8 cellular contexts compared by ENCODE assay signal in the genomic region with DNA sequence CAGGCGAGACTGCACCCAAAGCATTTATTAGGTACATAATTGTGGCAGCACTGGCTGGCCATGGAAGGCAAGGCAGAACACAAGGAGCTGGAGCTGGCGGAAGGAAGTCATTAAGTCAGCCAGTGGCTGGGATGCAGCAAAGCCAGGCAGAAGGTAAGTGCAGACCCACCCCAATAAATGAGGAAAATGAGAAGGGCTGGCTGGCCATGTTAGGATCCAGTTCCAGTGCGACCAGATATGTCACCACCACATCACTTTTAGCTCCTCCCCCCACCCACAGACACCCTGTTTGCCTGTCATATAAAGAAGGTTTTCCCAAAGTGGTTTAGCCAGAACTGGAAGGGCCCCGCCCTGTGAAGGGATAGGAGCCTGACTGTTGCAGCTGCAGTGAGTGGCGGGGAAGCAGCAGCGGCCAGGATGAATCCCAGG. TPM values are rescaled to one million over a fixed set of nuclear protein-coding genes. Genes with fewer than 3 reads are reported as not detected.
A peak's percentile ranks its signal among the peaks of the same experiment; 100 is the strongest.
DNase-seq lines count a peak whose midpoint lies in the region; ATAC-seq, FAIRE-seq and TF ChIP-seq lines count a peak whose summit lies in the region.

A gene (plus strand): TSS at position 328 of the 429 bp plus-strand sequence. CDS start 7,153 bp downstream, outside the sequence.

- H3K36me3 ChIP-seq in SK-N-SH (replicated peaks in 1 of 2; ENCODE audit: control insufficient read depth in 1 of 2, insufficient read depth in 2 of 2, low read length in 1 of 2) (no peaks in the 10 kb centered on the region), keratinocyte (ENCODE audit: control insufficient read depth in 2 of 2, extremely low read depth in 1 of 2, insufficient read depth in 2 of 2, low read length in 2 of 2) (peaks cover 0 to 3% of the 10 kb centered on the region in 2 experiments), HAP-1 (replicated peaks) (no peaks in the 10 kb centered on the region)

- CTCF ChIA-PET in SK-N-SH (lab: Yijun Ruan, JAX): interaction anchor here (1.0 to 4.2 kb wide), 2 partner anchors 18 to 64 kb away, joined by 3 to 24 read pairs; a partner anchor contains a TSS

- no peak for DNase-seq in SK-N-SH
- DNase-seq in activated naive CD4-positive, alpha-beta T cell treated with anti-CD3 and anti-CD28 coated beads, Interleukin-2, amount 50 U/mL, for 72 hours (ENCODE audit: low spot score in 2 of 2): no peak
- DNase-seq in keratinocyte (ENCODE audit: low read depth, low spot score): no peak
- no peak for DNase-seq in NCI-H1048 (lab: John Stamatoyannopoulos, UW)
- DNase-seq in DMS114 treated with DMSO at 0.1 percent for 48 hours (lab: John Stamatoyannopoulos, UW; ENCODE audit: unreplicated experiment): no peak
- no peak for DNase-seq in HAP-1 (ENCODE audit: low spot score in 2 of 2)

- peaks cover 5% of the 10 kb centered on the region for H3K9me1 ChIP-seq in keratinocyte (ENCODE audit: control insufficient read depth, extremely low read depth, insufficient read depth, low read length)

- TF ChIP-seq CTCF in SK-N-SH (IDR thresholded peaks at IDR 0.05) (no peak), keratinocyte (optimal IDR thresholded peaks at IDR 0.05 in 1 of 3, IDR thresholded peaks at IDR 0.05 in 1 of 3, conservative IDR thresholded peaks at IDR 0.05 in 1 of 3; ENCODE audit: extremely low read depth in 1 of 3, insufficient read depth in 2 of 3, low read length in 3 of 3) (no peak), subcutaneous adipose tissue (IDR thresholded peaks at IDR 0.05; ENCODE audit: low read depth) (no peak)

- dilution Hi-C loops in keratinocyte (cut with MboI; ENCODE audit: extremely low pct_ligation_motif_present, low sequenced_read_pairs): no loop called here

- H4K20me1 ChIP-seq in SK-N-SH (ENCODE audit: insufficient read depth): peaks cover 2% of the 10 kb centered on the region; the same call in 1 of the 2 replicates
- H4K20me1 ChIP-seq in keratinocyte (ENCODE audit: control insufficient read depth, extremely low read depth, insufficient read depth, low read length): no peaks in the 10 kb centered on the region

- no peak for FAIRE-seq in keratinocyte (lab: Jason Lieb, UNC)

- H3K9ac ChIP-seq in SK-N-SH: peak within 1 kb of the TSS; percentile 36; the same call in 1 of the 2 replicates
- peak within 1 kb of the TSS; percentile 34 for H3K9ac ChIP-seq in keratinocyte (ENCODE audit: control insufficient read depth, extremely low read depth, insufficient read depth, low read length)

- H2AFZ ChIP-seq in SK-N-SH (ENCODE audit: low read depth) (peak within 1 kb of the TSS; percentile 45), keratinocyte (ENCODE audit: control insufficient read depth, low read length) (no peak within 1 kb of the TSS)

- no peaks in the 10 kb centered on the region for H3K27me3 ChIP-seq in SK-N-SH (ENCODE audit: insufficient read depth)
- no peaks in the 10 kb centered on the region for H3K27me3 ChIP-seq in keratinocyte (ENCODE audit: control insufficient read depth, extremely low read depth, insufficient read depth, low read length)
- no peaks in the 10 kb centered on the region for H3K27me3 ChIP-seq in HAP-1 (ENCODE audit: low read depth)

- H3K9me3 ChIP-seq in SK-N-SH (no peaks in the 10 kb centered on the region), keratinocyte (ENCODE audit: control insufficient read depth, low read depth, low read length) (no peaks in the 10 kb centered on the region), HAP-1 (no peaks in the 10 kb centered on the region)

- H3K79me2 ChIP-seq in SK-N-SH (ENCODE audit: insufficient read depth): peaks cover 32% of the 10 kb centered on the region
- H3K79me2 ChIP-seq in keratinocyte (ENCODE audit: control insufficient read depth, insufficient read depth, low read length): peaks cover 25% of the 10 kb centered on the region

- H3K4me2 ChIP-seq in SK-N-SH (peak within 1 kb of the TSS; percentile 77), keratinocyte (ENCODE audit: control insufficient read depth, extremely low read depth, insufficient read depth, low read depth, low read length) (peak within 1 kb of the TSS; percentile 85)

- no peak within 1 kb of the TSS for H3K4me3 ChIP-seq in SK-N-SH (ENCODE audit: low read depth in 2 of 2, low read length in 1 of 2)
- peak within 1 kb of the TSS in 2 of 3 experiments; percentile 35 to 47 for H3K4me3 ChIP-seq in keratinocyte (ENCODE audit: control insufficient read depth in 2 of 3, extremely low read depth in 1 of 3, insufficient read depth in 2 of 3, low read depth in 1 of 3, low read length in 3 of 3)
- no peak within 1 kb of the TSS for H3K4me3 ChIP-seq in HAP-1

- peaks cover 43 to 53% of the 10 kb centered on the region in 2 donors for H3K36me3 Mint-ChIP-seq in activated naive CD4-positive, alpha-beta T cell treated with anti-CD3 and anti-CD28 coated beads, Interleukin-2, amount 50 U/mL, for 72 hours

- in situ Hi-C loops in HAP-1 (cut with MboI; ENCODE audit: low sequenced_read_pairs): no loop called here

- peaks cover 22% of the 10 kb centered on the region for H3F3A ChIP-seq in SK-N-SH (replicated peaks; ENCODE audit: insufficient read depth)

- no peak for ATAC-seq in SK-N-SH treated with all-trans-retinoic acid at 6 μM for 48 hours
- ATAC-seq in activated naive CD4-positive, alpha-beta T cell treated with anti-CD3 and anti-CD28 coated beads, Interleukin-2, amount 50 U/mL, for 72 hours: no peak

- TF ChIP-seq EP300 in SK-N-SH (IDR thresholded peaks at IDR 0.05; ENCODE audit: borderline replicate concordance in 1 of 2, low read depth in 1 of 2, low read length in 1 of 2): no peak

- no peak for TF ChIP-seq RAD21 in SK-N-SH (IDR thresholded peaks at IDR 0.05; ENCODE audit: low read length)

- H3K4me1 ChIP-seq in SK-N-SH (ENCODE audit: control insufficient read depth in 1 of 2, insufficient read depth in 2 of 2, low read depth in 1 of 2, low read length in 1 of 2) (peaks cover 21 to 28% of the 10 kb centered on the region in 2 experiments; a peak in 2 of 4 replicates), keratinocyte (ENCODE audit: control insufficient read depth, extremely low read depth, insufficient read depth, low read length) (peaks cover 53% of the 10 kb centered on the region), HAP-1 (peaks cover 39% of the 10 kb centered on the region)

- H3K9me3 Mint-ChIP-seq in activated naive CD4-positive, alpha-beta T cell treated with anti-CD3 and anti-CD28 coated beads, Interleukin-2, amount 50 U/mL, for 72 hours: no peaks in the 10 kb centered on the region

- peak within 1 kb of the TSS; percentile 99 to 100 for H3K27ac Mint-ChIP-seq in activated naive CD4-positive, alpha-beta T cell treated with anti-CD3 and anti-CD28 coated beads, Interleukin-2, amount 50 U/mL, for 72 hours

- 98% methylated on average over 6 of the region's 6 CpGs for WGBS in SK-N-SH (ENCODE audit: low lambda C conversion rate)

- no peaks in the 10 kb centered on the region for H3K9me2 ChIP-seq in SK-N-SH

- POLR2A ChIA-PET in SK-N-SH (lab: Yijun Ruan, JAX): no interaction called here

- peak within 1 kb of the TSS; percentile 36 to 81; a peak in 3 of 4 replicates for H3K27ac ChIP-seq in SK-N-SH (ENCODE audit: low read depth in 2 of 2, low read length in 1 of 2)
- H3K27ac ChIP-seq in keratinocyte (ENCODE audit: control insufficient read depth, insufficient read depth, low read length): peak within 1 kb of the TSS; percentile 92

TF ChIP-seq in SK-N-SH, 30 proteins besides CTCF, POLR2A, EP300 and RAD21 (continues in another document):
- TF ChIP-seq FOSL2 (IDR thresholded peaks at IDR 0.05; ENCODE audit: borderline replicate concordance, low read depth): no peak
- TF ChIP-seq SMC3 (IDR thresholded peaks at IDR 0.05; ENCODE audit: low read depth, low read length): no peak
- TF ChIP-seq TAF1 (IDR thresholded peaks at IDR 0.05; ENCODE audit: borderline replicate concordance, low read depth, low read length): no peak
- TF ChIP-seq, protein P1, sequence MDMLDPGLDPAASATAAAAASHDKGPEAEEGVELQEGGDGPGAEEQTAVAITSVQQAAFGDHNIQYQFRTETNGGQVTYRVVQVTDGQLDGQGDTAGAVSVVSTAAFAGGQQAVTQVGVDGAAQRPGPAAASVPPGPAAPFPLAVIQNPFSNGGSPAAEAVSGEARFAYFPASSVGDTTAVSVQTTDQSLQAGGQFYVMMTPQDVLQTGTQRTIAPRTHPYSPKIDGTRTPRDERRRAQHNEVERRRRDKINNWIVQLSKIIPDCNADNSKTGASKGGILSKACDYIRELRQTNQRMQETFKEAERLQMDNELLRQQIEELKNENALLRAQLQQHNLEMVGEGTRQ (IDR thresholded peaks at IDR 0.05; ENCODE audit: borderline replicate concordance, low read depth, low read length): no peak

RNA-seq across cellular contexts. Expression of the gene that starts here (rescaled TPM):
- polyA plus RNA-seq in SK-N-SH (2012; rRNA removed) (33.5 and 40.8 TPM in 2 replicates), keratinocyte (22.8 to 36.5 TPM (median 34.7 TPM) in 3 replicates)
- polyA plus RNA-seq in SK-N-SH (2012; cell fraction: cytosol; rRNA removed): 15.4 and 29.8 TPM in 2 replicates
- polyA plus RNA-seq in SK-N-SH (2012; cell fraction: nucleus; rRNA removed): 25.5 and 28.9 TPM in 2 replicates
- total RNA-seq in activated naive CD4-positive, alpha-beta T cell treated with anti-CD3 and anti-CD28 coated beads, Interleukin-2, amount 50 U/mL, for 72 hours: 100 to 1,000 TPM; 381 to 721 TPM
- 52.4 TPM for polyA plus RNA-seq in keratinocyte (2011; ENCODE audit: low read depth)
- polyA plus RNA-seq in keratinocyte (2011; cell fraction: cytosol; rRNA removed): 18.2 and 36.2 TPM in 2 replicates
- polyA plus RNA-seq in keratinocyte (2011; cell fraction: nucleus; rRNA removed): 54.7 and 61.8 TPM in 2 replicates
- polyA plus RNA-seq in keratinocyte (2012; ENCODE audit: low replicate concordance): 44.8 and 74.3 TPM in 2 replicates
- polyA minus RNA-seq in keratinocyte: 41.0 to 160 TPM (median 48.8 TPM) in 3 replicates
- 88.1 TPM for polyA minus RNA-seq in keratinocyte (2011; cell fraction: cytosol; rRNA and poly(A)+ RNA removed)
- polyA minus RNA-seq in keratinocyte (2011; cell fraction: nucleus; rRNA and poly(A)+ RNA removed): 67.9 and 69.1 TPM in 2 replicates
- total RNA-seq in subcutaneous adipose tissue: 10 to 100 TPM; 34.4 to 72.5 (median 49.8) TPM

Comparison
In these comparisons a context has a peak if more than half of its experiments do, and no peak if none do; other contexts are left out.
1. RNA of the gene that starts here (total RNA-seq): 381 to 721 TPM in activated naive CD4-positive, alpha-beta T cell treated with anti-CD3 and anti-CD28 coated beads, Interleukin-2, amount 50 U/mL, for 72 hours; 34.4 to 72.5 TPM in subcutaneous adipose tissue; every median in the first group is over 4 times any median in the second.
2. H3K4me3 ChIP-seq: peak in keratinocyte (2 of 3); none in SK-N-SH (0 of 2) and HAP-1 (single experiment).